In genomic region chr13:112160558-112160957, GRCh38 we compare ENCODE assay signal across 34 cellular contexts.
A peak's percentile ranks its signal among the peaks of the same experiment; 100 is the strongest.
DNase-seq lines count a peak whose midpoint lies in the region; ATAC-seq and TF ChIP-seq lines count a peak whose summit lies in the region.
"Had no signal": no experiment of that assay in that cellular context is flagged by ENCODE, and none has a peak within 500 bp of the region (broad histone marks: within the 10 kb centered on the region; RNA-seq: fewer than 3 reads in every experiment).

No MANE protein-coding gene starts in this region.

- H2BK20ac ChIP-seq in H9 (ENCODE audit: low read depth, low read length, poor library complexity, severe bottlenecking), result no peak overlapping the region

- H2AK5ac ChIP-seq in H9 (ENCODE audit: insufficient read length, low read length), result no peak overlapping the region

- no peaks in the 10 kb centered on the region for H3K23me2 ChIP-seq in H9 (ENCODE audit: insufficient read length, low read depth, low read length, poor library complexity, severe bottlenecking)

- H3K27ac Mint-ChIP-seq in H9, result peak overlapping the region; percentile 47 to 99 (median 99); a peak in 5 of 7 replicates
- H3K27ac Mint-ChIP-seq in endothelial cell (ENCODE audit: unreplicated experiment), result peak overlapping the region; percentile 52
- H3K27ac Mint-ChIP-seq: activated CD4-positive, alpha-beta memory T cell treated with anti-CD3 and anti-CD28 coated beads for 36 hours; activated T-cell treated with anti-CD3 and anti-CD28 coated beads, Interleukin-2, amount 50 U/mL, for 72 hours; HFFc6; immature natural killer cell had no signal

- H3K18ac ChIP-seq in H9 (ENCODE audit: insufficient read length, low read depth, low read length), result peak overlapping the region; percentile 5

- H3T11ph ChIP-seq in H9 (ENCODE audit: low read length), result no peak overlapping the region

- peak overlapping the region; percentile 33 for H3K4me3 ChIP-seq in neuron (ENCODE audit: low read length)
- no peak overlapping the region for H3K4me3 ChIP-seq in H7 (ENCODE audit: insufficient read depth, low read depth, low read length)
- H3K4me3 ChIP-seq: BLaER1, gastrocnemius medialis, hepatocyte, K562, Peyer's patch, spleen, thoracic aorta, uterus had no signal

- DNase-seq in H9 (no peak), NCI-H748 (lab: John Stamatoyannopoulos, UW; ENCODE audit: unreplicated experiment) (peak; percentile 59), endothelial cell (ENCODE audit: low spot score) (no peak), H7 (no peak)
- DNase-seq: ACHN; activated CD4-positive, alpha-beta memory T cell treated with anti-CD3 and anti-CD28 coated beads for 36 hours; activated CD4-positive, alpha-beta T cell treated with anti-CD3 and anti-CD28 coated beads for 1 hour; activated naive CD4-positive, alpha-beta T cell treated with Interleukin-2 at 50 U/mL for 16 hours; activated T-cell treated with anti-CD3 and anti-CD28 coated beads, Interleukin-2, amount 50 U/mL, for 72 hours; gastrocnemius medialis; HFFc6; immature natural killer cell; left cardiac atrium; mammary epithelial cell; NCI-H1105; NCI-H187 treated with DMSO at 0.1 percent for 48 hours; NCI-H2171; NCI-H524 treated with DMSO at 0.1 percent for 48 hours; nephron progenitor cell; right cardiac atrium; SIG-M5; spleen; stimulated activated CD4-positive, alpha-beta T cell treated with anti-CD3 and anti-CD28 coated beads, Interleukin-2, amount 100 ng/mL, for 24 hours; stimulated activated CD8-positive, alpha-beta memory T cell treated with anti-CD3 and anti-CD28 coated beads, Interleukin-4, amount 100 ng/mL, for 48 hours; stimulated activated naive CD8-positive, alpha-beta T cell treated with anti-CD3 and anti-CD28 coated beads, Interleukin-15, amount 100 ng/mL, for 72 hours; uterus had no signal

- no peak overlapping the region for H3K23ac ChIP-seq in H9 (ENCODE audit: insufficient read length, low read depth, low read length)

- H3K4me1 Mint-ChIP-seq in H9 (peaks cover 51 to 57% of the 10 kb centered on the region in 2 experiments), endothelial cell (ENCODE audit: unreplicated experiment) (peaks cover 17% of the 10 kb centered on the region)
- H3K4me1 Mint-ChIP-seq: immature natural killer cell; stimulated activated naive CD8-positive, alpha-beta T cell treated with anti-CD3 and anti-CD28 coated beads, Interleukin-15, amount 100 ng/mL, for 72 hours had no signal

- H3K27me3 ChIP-seq in H9 (ENCODE audit: insufficient read depth, low read length) (no peaks in the 10 kb centered on the region), neuron (ENCODE audit: insufficient read depth, low read length) (no peaks in the 10 kb centered on the region), H7 (ENCODE audit: control insufficient read depth, insufficient read depth, low read length) (no peaks in the 10 kb centered on the region)
- H3K27me3 ChIP-seq: BLaER1, Peyer's patch had no signal

- H2BK5ac ChIP-seq in H9 (ENCODE audit: insufficient read length, low read length), result no peak overlapping the region

- peak overlapping the region; percentile 85 for H3K27ac ChIP-seq in H9 (ENCODE audit: insufficient read length, low read depth, low read length)
- H3K27ac ChIP-seq: BLaER1, gastrocnemius medialis, hepatocyte, Peyer's patch, spleen, thoracic aorta, uterus had no signal

- H2BK15ac ChIP-seq in H9 (ENCODE audit: low read depth, low read length), result no peak overlapping the region

- 0 out of 2 replicates have a peak, but pooled peaks cover 2% of the 10 kb centered on the region for H3K27me3 Mint-ChIP-seq in H9 (ENCODE audit: low read depth)
- H3K27me3 Mint-ChIP-seq in endothelial cell (ENCODE audit: unreplicated experiment), result peaks cover 2% of the 10 kb centered on the region

- no peaks in the 10 kb centered on the region for H4K20me1 ChIP-seq in H9 (ENCODE audit: control insufficient read depth, insufficient read depth, insufficient read length)
- H4K20me1 ChIP-seq: BLaER1 had no signal

- H4K91ac ChIP-seq in H9 (ENCODE audit: insufficient read length, low read depth, low read length), result no peak overlapping the region

- H2BK12ac ChIP-seq in H9 (ENCODE audit: insufficient read length, low read depth, low read length), result peak overlapping the region; percentile 18

- peak overlapping the region; percentile 27; the same call in 1 of the 2 replicates for H3K14ac ChIP-seq in H9 (ENCODE audit: insufficient read depth, low read length)

- H3K9ac ChIP-seq in H9 (ENCODE audit: extremely low read depth, insufficient read length, low read length), result no peak overlapping the region
- H3K9ac ChIP-seq: BLaER1 had no signal

- no peak overlapping the region for H2BK120ac ChIP-seq in H9 (ENCODE audit: low read depth, low read length, poor library complexity, severe bottlenecking)

- H3K9me3 Mint-ChIP-seq in H9 (peaks cover 17% of the 10 kb centered on the region in 2 experiments), endothelial cell (ENCODE audit: unreplicated experiment) (no peaks in the 10 kb centered on the region)
- H3K9me3 Mint-ChIP-seq: activated T-cell treated with anti-CD3 and anti-CD28 coated beads, Interleukin-2, amount 50 U/mL, for 72 hours had no signal

- no peaks in the 10 kb centered on the region for H3K36me3 ChIP-seq in neuron (ENCODE audit: insufficient read depth, low read length)
- no peaks in the 10 kb centered on the region for H3K36me3 ChIP-seq in H7 (replicated peaks; ENCODE audit: control insufficient read depth, insufficient read depth, low read length)
- H3K36me3 ChIP-seq: BLaER1, gastrocnemius medialis, Peyer's patch, spleen, thoracic aorta, uterus had no signal

- H3K4me1 ChIP-seq in H9 (ENCODE audit: insufficient read depth, low read length), result peaks cover 13% of the 10 kb centered on the region; the same call in 1 of the 2 replicates
- peaks cover 37% of the 10 kb centered on the region for H3K4me1 ChIP-seq in neuron (ENCODE audit: insufficient read depth, low read length)
- H3K4me1 ChIP-seq: gastrocnemius medialis, spleen, uterus had no signal

- H3K4me3 Mint-ChIP-seq in H9 (peak overlapping the region; percentile 16 to 68; a peak in 3 of 5 replicates), endothelial cell (ENCODE audit: unreplicated experiment) (no peak overlapping the region)
- H3K4me3 Mint-ChIP-seq: activated CD4-positive, alpha-beta memory T cell treated with anti-CD3 and anti-CD28 coated beads for 36 hours; activated T-cell treated with anti-CD3 and anti-CD28 coated beads, Interleukin-2, amount 50 U/mL, for 72 hours; HFFc6; immature natural killer cell; stimulated activated naive CD8-positive, alpha-beta T cell treated with anti-CD3 and anti-CD28 coated beads, Interleukin-15, amount 100 ng/mL, for 72 hours had no signal

- no peak overlapping the region for H4K5ac ChIP-seq in H9 (ENCODE audit: insufficient read length, low read depth, low read length)

- no peaks in the 10 kb centered on the region for H3K79me1 ChIP-seq in H9 (ENCODE audit: insufficient read depth, low read depth, low read length, poor library complexity, severe bottlenecking)

- no peak overlapping the region; the same call in 1 of the 2 replicates for H3K4ac ChIP-seq in H9 (ENCODE audit: low read depth, low read length)

- TF ChIP-seq CTCF in H9 (conservative IDR thresholded peaks at IDR 0.05) (no peak), endothelial cell (IDR thresholded peaks at IDR 0.05; ENCODE audit: unreplicated experiment) (no peak)

- no peak overlapping the region for H3K4me2 ChIP-seq in H9 (ENCODE audit: insufficient read depth, insufficient read length, low read length)
- H3K4me2 ChIP-seq: hepatocyte had no signal

- WGBS in H9 (ENCODE audit: extremely low coverage, insufficient read length, low lambda C conversion rate), result no CpG with 5 or more reads among the region's 14 CpGs

- no peaks in the 10 kb centered on the region for H3K79me2 ChIP-seq in H9 (ENCODE audit: insufficient read depth, low read length)
- H3K79me2 ChIP-seq: hepatocyte had no signal

- H4K8ac ChIP-seq in H9 (replicated peaks; ENCODE audit: insufficient read length, low read depth, low read length), result no peak overlapping the region

- ATAC-seq in HG03280 (IDR thresholded peaks at IDR 0.05; ENCODE audit: unreplicated experiment), result no peak
- no peak for ATAC-seq in GM18867 (IDR thresholded peaks at IDR 0.05; ENCODE audit: unreplicated experiment)
- ATAC-seq: activated T-cell treated with anti-CD3 and anti-CD28 coated beads, Interleukin-2, amount 50 U/mL, for 72 hours; gastrocnemius medialis; K562; left cardiac atrium; right cardiac atrium; stimulated activated naive CD8-positive, alpha-beta T cell treated with anti-CD3 and anti-CD28 coated beads, Interleukin-15, amount 100 ng/mL, for 72 hours had no signal

- no peak overlapping the region for H3K56ac ChIP-seq in H9 (ENCODE audit: insufficient read length, low read depth, low read length)

- H3K36me3 Mint-ChIP-seq in H9 (ENCODE audit: insufficient read depth in 1 of 3, low read depth in 3 of 3), result peaks cover 5 to 39% (median 16%) of the 10 kb centered on the region in 3 experiments
- no peaks in the 10 kb centered on the region for H3K36me3 Mint-ChIP-seq in endothelial cell (ENCODE audit: low read depth, unreplicated experiment)
- H3K36me3 Mint-ChIP-seq: activated CD4-positive, alpha-beta memory T cell treated with anti-CD3 and anti-CD28 coated beads for 36 hours; immature natural killer cell had no signal

- H2AFZ ChIP-seq in H9 (ENCODE audit: low read length) (no peak overlapping the region), neuron (ENCODE audit: low read depth, low read length) (no peak overlapping the region)
- H2AFZ ChIP-seq: hepatocyte had no signal

- H3K9me3 ChIP-seq in H9 (ENCODE audit: control insufficient read depth, low read depth, low read length) (no peaks in the 10 kb centered on the region), neuron (ENCODE audit: low read length) (no peaks in the 10 kb centered on the region)
- H3K9me3 ChIP-seq: Peyer's patch, thoracic aorta, uterus had no signal
